Comparison of ENCODE assay signal across 19 cellular contexts in genomic region chr11:118878187-118878586, GRCh38. TPM values are rescaled to one million over a fixed set of nuclear protein-coding genes. Genes with fewer than 3 reads are reported as not detected.
DNase-seq lines count a peak whose midpoint lies in the region; ATAC-seq and TF ChIP-seq lines count a peak whose summit lies in the region.
"Had no signal": no experiment of that assay in that cellular context is flagged by ENCODE, and none has a peak within 500 bp of the region (broad histone marks: within the 10 kb centered on the region; RNA-seq: fewer than 3 reads in every experiment).

No MANE protein-coding gene starts in this region.

- H3K27me3 ChIP-seq in brain microvascular endothelial cell (replicated peaks) = no peaks in the 10 kb centered on the region
- H3K27me3 ChIP-seq: thyroid gland had no signal

- H3K4me3 ChIP-seq in brain microvascular endothelial cell (ENCODE audit: low read depth, low read length) (no peak overlapping the region), coronary artery (no peak overlapping the region)
- H3K4me3 ChIP-seq: A549, thyroid gland had no signal

- intact Hi-C loops in activated CD8-positive, alpha-beta T cell treated with anti-CD3 and anti-CD28 coated beads for 36 hours (cut with micrococcal nuclease) = loop anchor here (5.0 kb wide), 1 partner anchor 86 kb away; the partner anchor contains the start of gene DDX6

- H3K4me3 Mint-ChIP-seq in activated CD8-positive, alpha-beta T cell treated with anti-CD3 and anti-CD28 coated beads for 36 hours = no peak overlapping the region
- H3K4me3 Mint-ChIP-seq in naive B cell = peak overlapping the region in 3 of 8 donors; percentile 19 to 25 (median 20)
- H3K4me3 Mint-ChIP-seq: neural crest cell had no signal

- peaks cover 88% of the 10 kb centered on the region for H3K4me1 Mint-ChIP-seq in activated CD8-positive, alpha-beta T cell treated with anti-CD3 and anti-CD28 coated beads for 36 hours (ENCODE audit: low read depth)
- H3K4me1 Mint-ChIP-seq in naive B cell = peaks cover 72 to 93% (median 89%) of the 10 kb centered on the region in 3 donors
- H3K4me1 Mint-ChIP-seq: neural crest cell had no signal

- H3K27ac ChIP-seq in brain microvascular endothelial cell = no peak overlapping the region
- no peak overlapping the region for H3K27ac ChIP-seq in coronary artery
- H3K27ac ChIP-seq: A549, thyroid gland had no signal

- no peaks in the 10 kb centered on the region for H3K36me3 ChIP-seq in brain microvascular endothelial cell (replicated peaks)
- H3K36me3 ChIP-seq: thyroid gland had no signal

- no peaks in the 10 kb centered on the region for H3K27me3 Mint-ChIP-seq in activated CD8-positive, alpha-beta T cell treated with anti-CD3 and anti-CD28 coated beads for 36 hours
- H3K27me3 Mint-ChIP-seq in naive B cell = no peaks in the 10 kb centered on the region

- POLR2A ChIA-PET in activated CD8-positive, alpha-beta T cell treated with anti-CD3 and anti-CD28 coated beads for 36 hours (lab: Charles Lee) = interaction anchor here (0.7 to 4.4 kb wide), 6 partner anchors 8 to 90 kb away, joined by 3 to 41 read pairs (median 5); partner anchors contain the start of gene DDX6

- peak; percentile 48 for DNase-seq in activated CD4-positive, alpha-beta T cell treated with anti-CD3 and anti-CD28 coated beads for 48 hours
- no peak for DNase-seq in activated CD4-positive, alpha-beta T cell treated with anti-CD3 and anti-CD28 coated beads for 1 hour
- DNase-seq in GF-D8 (lab: John Stamatoyannopoulos, UW) (peak; percentile 77), naive B cell (no peak), SIG-M5 treated with dmso at 0.1 percent for 504 hours (lab: John Stamatoyannopoulos, UW; ENCODE audit: unreplicated experiment) (no peak), brain microvascular endothelial cell (no peak), coronary artery (ENCODE audit: low spot score) (no peak)
- peak; percentile 47 for DNase-seq in activated CD8-positive, alpha-beta T cell treated with anti-CD3 and anti-CD28 coated beads for 36 hours
- DNase-seq: activated T-cell treated with anti-CD3 and anti-CD28 coated beads for 4 hours; dermis blood vessel endothelial cell; mammary epithelial cell; NCI-H187 treated with DMSO at 0.1 percent for 48 hours; NCI-H510A; retina; stimulated activated CD4-positive, alpha-beta T cell treated with anti-CD3 and anti-CD28 coated beads, Interleukin-2, amount 100 ng/mL, for 24 hours; thyroid gland had no signal

- no peak for TF ChIP-seq CTCF in activated CD8-positive, alpha-beta T cell treated with anti-CD3 and anti-CD28 coated beads for 36 hours (IDR thresholded peaks at IDR 0.05)
- no peak for TF ChIP-seq CTCF in brain microvascular endothelial cell (IDR thresholded peaks at IDR 0.05; ENCODE audit: low read depth, low read length, missing control alignments)
- TF ChIP-seq CTCF in coronary artery (IDR thresholded peaks at IDR 0.05) = no peak

- ATAC-seq in activated CD8-positive, alpha-beta T cell treated with anti-CD3 and anti-CD28 coated beads for 36 hours = peak; percentile 12
- ATAC-seq in naive B cell (ENCODE audit: low read depth in 2 of 2) = no peak
- ATAC-seq: A549 had no signal

- H3K27ac Mint-ChIP-seq in activated CD8-positive, alpha-beta T cell treated with anti-CD3 and anti-CD28 coated beads for 36 hours = peak overlapping the region; percentile 98
- H3K27ac Mint-ChIP-seq in naive B cell = peak overlapping the region in 5 of 6 donors; percentile 98 to 100 (median 99)

- CTCF ChIA-PET in activated CD8-positive, alpha-beta T cell treated with anti-CD3 and anti-CD28 coated beads for 36 hours (lab: Charles Lee) = interaction anchor here (0.7 to 3.5 kb wide), 9 partner anchors 8 to 189 kb away, joined by 3 to 28 read pairs (median 6); partner anchors contain the start of gene DDX6

- in situ Hi-C loops in brain microvascular endothelial cell (cut with HindIII; ENCODE audit: low pct_ligation_motif_present, low sequenced_read_pairs) = no loop called here

- H3K36me3 Mint-ChIP-seq in activated CD8-positive, alpha-beta T cell treated with anti-CD3 and anti-CD28 coated beads for 36 hours (ENCODE audit: low read depth) = no peaks in the 10 kb centered on the region
- H3K36me3 Mint-ChIP-seq in naive B cell = no peaks in the 10 kb centered on the region

- peaks cover 1% of the 10 kb centered on the region for H3K9me3 Mint-ChIP-seq in activated CD8-positive, alpha-beta T cell treated with anti-CD3 and anti-CD28 coated beads for 36 hours
- peaks cover 0 to 4% (median 0%) of the 10 kb centered on the region in 7 donors for H3K9me3 Mint-ChIP-seq in naive B cell
- H3K9me3 Mint-ChIP-seq: neural crest cell had no signal

RNA-seq across cellular contexts. Expression of gene CXCR5, which starts 5.5 kb away (rescaled TPM):
- under 1 TPM; 0.60 to 0.92 TPM for total RNA-seq in activated CD8-positive, alpha-beta T cell treated with anti-CD3 and anti-CD28 coated beads for 36 hours
- polyA plus RNA-seq in naive B cell (ENCODE audit: low read depth in 6 of 6) = 100 to 1,000 TPM; 101 to 157 (median 116) TPM
- total RNA-seq: dermis blood vessel endothelial cell, glomerular endothelial cell, mammary epithelial cell, neural crest cell, thyroid gland had no signal
- polyA plus RNA-seq: mammary epithelial cell had no signal

RNA-seq across cellular contexts. Expression of gene BCL9L, which starts 47.5 kb away (rescaled TPM):
- total RNA-seq in activated CD8-positive, alpha-beta T cell treated with anti-CD3 and anti-CD28 coated beads for 36 hours = 10 to 100 TPM; 35.9 to 38.8 TPM
- 1 to 10 TPM in 2 of 6 donors, under 1 TPM in 3, not detected in 1; 0.50 to 3.2 (median 0.75) TPM for polyA plus RNA-seq in naive B cell (ENCODE audit: low read depth in 6 of 6)

Comparison
In these comparisons a context has a peak if more than half of its experiments do, and no peak if none do; other contexts are left out.
1. DNase-seq: peak in activated CD4-positive, alpha-beta T cell treated with anti-CD3 and anti-CD28 coated beads for 48 hours (single experiment), GF-D8 (single experiment) and activated CD8-positive, alpha-beta T cell treated with anti-CD3 and anti-CD28 coated beads for 36 hours (single experiment); none in activated CD4-positive, alpha-beta T cell treated with anti-CD3 and anti-CD28 coated beads for 1 hour (single experiment), naive B cell (single experiment), SIG-M5 treated with dmso at 0.1 percent for 504 hours (single experiment), brain microvascular endothelial cell (single experiment) and coronary artery (single experiment).